Comparison of ENCODE assay signal across 1 cellular context in the genomic region with DNA sequence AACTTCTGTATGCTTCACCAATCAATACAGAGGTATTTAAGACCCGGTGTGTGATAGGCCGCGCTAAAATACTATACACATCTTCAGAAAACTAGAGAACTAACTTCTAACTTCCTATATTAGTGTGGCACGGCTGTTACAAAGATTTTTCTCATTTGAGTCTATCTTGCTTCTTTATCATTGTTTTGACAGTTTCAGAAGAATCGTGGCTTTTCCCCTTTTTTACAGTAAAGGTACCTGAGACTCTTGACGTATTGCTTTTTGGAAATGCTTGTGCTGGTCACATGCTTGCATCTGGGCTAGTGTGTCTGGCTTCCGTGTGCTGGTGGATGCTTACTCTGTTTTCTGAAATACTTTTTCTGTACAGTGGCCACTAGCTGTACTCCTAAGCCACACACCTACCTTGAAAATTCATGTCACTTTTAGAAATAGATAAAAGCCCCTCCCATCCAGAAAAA.
TF ChIP-seq lines count a peak whose summit lies in the region.

No MANE protein-coding gene starts in this region.

TF ChIP-seq in GM23338, 12 proteins besides CTCF, POLR2A, EP300 and RAD21 (continued from another document):
- TF ChIP-seq, protein P1, sequence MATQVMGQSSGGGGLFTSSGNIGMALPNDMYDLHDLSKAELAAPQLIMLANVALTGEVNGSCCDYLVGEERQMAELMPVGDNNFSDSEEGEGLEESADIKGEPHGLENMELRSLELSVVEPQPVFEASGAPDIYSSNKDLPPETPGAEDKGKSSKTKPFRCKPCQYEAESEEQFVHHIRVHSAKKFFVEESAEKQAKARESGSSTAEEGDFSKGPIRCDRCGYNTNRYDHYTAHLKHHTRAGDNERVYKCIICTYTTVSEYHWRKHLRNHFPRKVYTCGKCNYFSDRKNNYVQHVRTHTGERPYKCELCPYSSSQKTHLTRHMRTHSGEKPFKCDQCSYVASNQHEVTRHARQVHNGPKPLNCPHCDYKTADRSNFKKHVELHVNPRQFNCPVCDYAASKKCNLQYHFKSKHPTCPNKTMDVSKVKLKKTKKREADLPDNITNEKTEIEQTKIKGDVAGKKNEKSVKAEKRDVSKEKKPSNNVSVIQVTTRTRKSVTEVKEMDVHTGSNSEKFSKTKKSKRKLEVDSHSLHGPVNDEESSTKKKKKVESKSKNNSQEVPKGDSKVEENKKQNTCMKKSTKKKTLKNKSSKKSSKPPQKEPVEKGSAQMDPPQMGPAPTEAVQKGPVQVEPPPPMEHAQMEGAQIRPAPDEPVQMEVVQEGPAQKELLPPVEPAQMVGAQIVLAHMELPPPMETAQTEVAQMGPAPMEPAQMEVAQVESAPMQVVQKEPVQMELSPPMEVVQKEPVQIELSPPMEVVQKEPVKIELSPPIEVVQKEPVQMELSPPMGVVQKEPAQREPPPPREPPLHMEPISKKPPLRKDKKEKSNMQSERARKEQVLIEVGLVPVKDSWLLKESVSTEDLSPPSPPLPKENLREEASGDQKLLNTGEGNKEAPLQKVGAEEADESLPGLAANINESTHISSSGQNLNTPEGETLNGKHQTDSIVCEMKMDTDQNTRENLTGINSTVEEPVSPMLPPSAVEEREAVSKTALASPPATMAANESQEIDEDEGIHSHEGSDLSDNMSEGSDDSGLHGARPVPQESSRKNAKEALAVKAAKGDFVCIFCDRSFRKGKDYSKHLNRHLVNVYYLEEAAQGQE (IDR thresholded peaks at IDR 0.05; ENCODE audit: unreplicated experiment): no peak
- TF ChIP-seq EZH2phosphoT487 (IDR thresholded peaks at IDR 0.05; ENCODE audit: unreplicated experiment): no peak
- no peak for TF ChIP-seq ZNF114 (CRISPR knock-in tag; IDR thresholded peaks at IDR 0.05)
- TF ChIP-seq, protein P2, sequence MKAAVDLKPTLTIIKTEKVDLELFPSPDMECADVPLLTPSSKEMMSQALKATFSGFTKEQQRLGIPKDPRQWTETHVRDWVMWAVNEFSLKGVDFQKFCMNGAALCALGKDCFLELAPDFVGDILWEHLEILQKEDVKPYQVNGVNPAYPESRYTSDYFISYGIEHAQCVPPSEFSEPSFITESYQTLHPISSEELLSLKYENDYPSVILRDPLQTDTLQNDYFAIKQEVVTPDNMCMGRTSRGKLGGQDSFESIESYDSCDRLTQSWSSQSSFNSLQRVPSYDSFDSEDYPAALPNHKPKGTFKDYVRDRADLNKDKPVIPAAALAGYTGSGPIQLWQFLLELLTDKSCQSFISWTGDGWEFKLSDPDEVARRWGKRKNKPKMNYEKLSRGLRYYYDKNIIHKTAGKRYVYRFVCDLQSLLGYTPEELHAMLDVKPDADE (IDR thresholded peaks at IDR 0.05): no peak
- TF ChIP-seq STAT1 (IDR thresholded peaks at IDR 0.05; ENCODE audit: unreplicated experiment): no peak
- TF ChIP-seq NANOG (IDR thresholded peaks at IDR 0.05; ENCODE audit: borderline replicate concordance): no peak
